ENCODE assay signal across 24 cellular contexts in genomic region chr12:45948546-45948945, GRCh38.
"Had no signal": no experiment of that assay in that cellular context is flagged by ENCODE, and none has a peak within 500 bp of the region (broad histone marks: within the 10 kb centered on the region; RNA-seq: fewer than 3 reads in every experiment).

No MANE protein-coding gene starts in this region.

- H3K27ac Mint-ChIP-seq: activated CD4-positive, alpha-beta T cell treated with anti-CD3 and anti-CD28 coated beads, Interleukin-2, amount 10 ng/mL, durations not matched to agents 7 days and 5 days; activated CD8-positive, alpha-beta memory T cell treated with anti-CD3 and anti-CD28 coated beads, Interleukin-2, amount 10 ng/mL, durations not matched to agents 7 days and 5 days; activated CD8-positive, alpha-beta T cell treated with anti-CD3 and anti-CD28 coated beads for 36 hours; nephron progenitor cell; stimulated activated naive B cell treated with anti-CD40 and anti-IgM and Interleukin-4, amounts not matched to agents 10 μg/mL and 1 μg/mL and 100 μg/mL, for 72 hours had no signal

- H3K79me2 ChIP-seq: parathyroid adenoma had no signal

- H2AFZ ChIP-seq: parathyroid adenoma had no signal

- H3K27ac ChIP-seq: colonic mucosa, dorsolateral prefrontal cortex, esophagus squamous epithelium, gastroesophageal sphincter, left ventricle myocardium inferior, parathyroid adenoma, transverse colon, VCaP had no signal

- H3K27me3 ChIP-seq: colonic mucosa, dorsolateral prefrontal cortex, esophagus squamous epithelium, gastroesophageal sphincter, transverse colon had no signal

- H3K9ac ChIP-seq: parathyroid adenoma had no signal

- H3K36me3 ChIP-seq: colonic mucosa had no signal

- DNase-seq: activated CD4-positive, alpha-beta T cell treated with anti-CD3 and anti-CD28 coated beads, Interleukin-2, amount 10 ng/mL, durations not matched to agents 7 days and 5 days; activated CD4-positive, CD25-positive, alpha-beta regulatory T cell treated with anti-CD3 and anti-CD28 coated beads, Interleukin-2, amount 50 U/mL, for 72 hours; activated CD8-positive, alpha-beta memory T cell treated with anti-CD3 and anti-CD28 coated beads, Interleukin-2, amount 10 ng/mL, durations not matched to agents 7 days and 5 days; activated CD8-positive, alpha-beta T cell treated with anti-CD3 and anti-CD28 coated beads for 36 hours; activated T-cell treated with anti-CD3 and anti-CD28 coated beads for 4 hours; amygdala; colonic mucosa; dorsolateral prefrontal cortex; esophagus squamous epithelium; head of caudate nucleus; hypothalamus; left ventricle myocardium inferior; mammary epithelial cell; nephron progenitor cell; nucleus accumbens; small intestine; stimulated activated CD4-positive, alpha-beta T cell treated with anti-CD3 and anti-CD28 coated beads, Interleukin-15, amount 100 ng/mL, for 24 hours; stimulated activated CD4-positive, alpha-beta T cell treated with anti-CD3 and anti-CD28 coated beads, Interleukin-2, amount 100 ng/mL, for 48 hours; stimulated activated CD8-positive, alpha-beta memory T cell treated with anti-CD3 and anti-CD28 coated beads, Interleukin-4, amount 100 ng/mL, for 48 hours; stimulated activated naive B cell treated with anti-CD40 and anti-IgM and Interleukin-4, amounts not matched to agents 10 μg/mL and 1 μg/mL and 100 μg/mL, for 72 hours; transverse colon had no signal

- H3K4me1 Mint-ChIP-seq: activated CD4-positive, alpha-beta T cell treated with anti-CD3 and anti-CD28 coated beads, Interleukin-2, amount 10 ng/mL, durations not matched to agents 7 days and 5 days; activated CD8-positive, alpha-beta memory T cell treated with anti-CD3 and anti-CD28 coated beads, Interleukin-2, amount 10 ng/mL, durations not matched to agents 7 days and 5 days; nephron progenitor cell had no signal

- H3K9me3 Mint-ChIP-seq: activated CD4-positive, alpha-beta T cell treated with anti-CD3 and anti-CD28 coated beads, Interleukin-2, amount 10 ng/mL, durations not matched to agents 7 days and 5 days; activated CD8-positive, alpha-beta T cell treated with anti-CD3 and anti-CD28 coated beads for 36 hours; nephron progenitor cell; stimulated activated naive B cell treated with anti-CD40 and anti-IgM and Interleukin-4, amounts not matched to agents 10 μg/mL and 1 μg/mL and 100 μg/mL, for 72 hours had no signal

- H3K4me3 ChIP-seq: colonic mucosa, dorsolateral prefrontal cortex, esophagus squamous epithelium, gastroesophageal sphincter, left ventricle myocardium inferior, transverse colon had no signal

- H3K4me3 Mint-ChIP-seq: activated CD4-positive, alpha-beta T cell treated with anti-CD3 and anti-CD28 coated beads, Interleukin-2, amount 10 ng/mL, durations not matched to agents 7 days and 5 days; activated CD8-positive, alpha-beta memory T cell treated with anti-CD3 and anti-CD28 coated beads, Interleukin-2, amount 10 ng/mL, durations not matched to agents 7 days and 5 days; activated CD8-positive, alpha-beta T cell treated with anti-CD3 and anti-CD28 coated beads for 36 hours; nephron progenitor cell; stimulated activated naive B cell treated with anti-CD40 and anti-IgM and Interleukin-4, amounts not matched to agents 10 μg/mL and 1 μg/mL and 100 μg/mL, for 72 hours had no signal

- H3K9me3 ChIP-seq: colonic mucosa, esophagus squamous epithelium, gastroesophageal sphincter, left ventricle myocardium inferior, transverse colon had no signal

- H3K27me3 Mint-ChIP-seq: activated CD4-positive, alpha-beta T cell treated with anti-CD3 and anti-CD28 coated beads, Interleukin-2, amount 10 ng/mL, durations not matched to agents 7 days and 5 days; activated CD8-positive, alpha-beta memory T cell treated with anti-CD3 and anti-CD28 coated beads, Interleukin-2, amount 10 ng/mL, durations not matched to agents 7 days and 5 days; activated CD8-positive, alpha-beta T cell treated with anti-CD3 and anti-CD28 coated beads for 36 hours; stimulated activated naive B cell treated with anti-CD40 and anti-IgM and Interleukin-4, amounts not matched to agents 10 μg/mL and 1 μg/mL and 100 μg/mL, for 72 hours had no signal

- H3K4me1 ChIP-seq: colonic mucosa, esophagus squamous epithelium, left ventricle myocardium inferior, transverse colon had no signal
